In the genomic region with DNA sequence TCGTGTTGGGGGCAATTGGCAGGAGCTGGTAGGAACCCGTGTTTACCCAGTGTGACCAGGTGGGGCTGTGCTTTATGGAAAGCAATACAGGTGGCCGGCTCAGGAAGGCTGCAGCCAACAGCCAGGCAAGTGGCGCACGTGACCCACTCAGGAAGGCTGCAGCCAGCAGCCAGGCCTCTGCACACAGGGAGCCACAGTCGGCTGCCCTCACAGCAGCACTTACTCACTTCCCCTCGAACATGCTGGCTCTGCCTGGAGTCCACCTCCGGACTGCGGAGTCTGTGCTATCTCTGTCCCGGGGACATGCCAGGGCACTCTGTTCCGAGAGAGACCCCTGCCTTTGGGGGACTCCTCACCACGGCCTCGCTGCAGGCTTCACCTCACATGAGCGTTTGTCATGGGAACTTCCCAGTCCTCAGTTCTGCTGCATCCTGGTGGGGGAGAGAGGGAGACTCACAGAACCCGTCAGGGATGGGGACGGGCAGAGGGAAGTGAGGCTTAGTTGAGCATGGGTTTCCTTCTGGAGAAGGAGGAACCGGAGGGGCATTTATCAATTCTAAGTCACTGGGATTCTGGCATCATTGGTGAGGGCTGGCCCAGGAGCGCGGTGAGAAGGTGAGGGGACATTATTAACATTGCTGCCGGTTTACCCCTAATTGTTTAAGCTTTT, we compare ENCODE assay signal across 1 cellular context.
TF ChIP-seq lines count a peak whose summit lies in the region.

No MANE protein-coding gene starts in this region.

TF ChIP-seq in HepG2, 621 proteins besides CTCF, POLR2A, EP300 and RAD21 (continued from another document):
- TF ChIP-seq HNRNPK (IDR thresholded peaks at IDR 0.05; ENCODE audit: low read depth, low read length, poor library complexity, severe bottlenecking) (no peak), BHLHE40 (IDR thresholded peaks at IDR 0.05; ENCODE audit: low read length) (peak; percentile 94), ZNF326 (CRISPR knock-in tag; IDR thresholded peaks at IDR 0.05; ENCODE audit: borderline replicate concordance) (no peak), PREB (CRISPR knock-in tag; IDR thresholded peaks at IDR 0.05) (no peak), MLX (CRISPR knock-in tag; IDR thresholded peaks at IDR 0.05) (no peak), MTF2 (CRISPR knock-in tag; IDR thresholded peaks at IDR 0.05; ENCODE audit: borderline replicate concordance) (0 out of 2 replicates have a peak, but pooled peaks have one; percentile 78), FOXP1 (IDR thresholded peaks at IDR 0.05) (no peak), FOXP1 (CRISPR knock-in tag; IDR thresholded peaks at IDR 0.05) (no peak), POLR2G (IDR thresholded peaks at IDR 0.05; ENCODE audit: low read depth, low read length) (no peak), ZNF678 (CRISPR knock-in tag; IDR thresholded peaks at IDR 0.05) (peak; percentile 49; the same call in 1 of the 2 replicates), TRIM24 (CRISPR knock-in tag; IDR thresholded peaks at IDR 0.05) (no peak), NFE2L2 (IDR thresholded peaks at IDR 0.05; ENCODE audit: low read length) (no peak), IRF1 (CRISPR knock-in tag; IDR thresholded peaks at IDR 0.05; ENCODE audit: low read depth) (no peak), PHF8 (CRISPR knock-in tag; IDR thresholded peaks at IDR 0.05) (no peak), ZFAT (CRISPR knock-in tag; conservative IDR thresholded peaks at IDR 0.05) (no peak), ZNF773 (CRISPR knock-in tag; IDR thresholded peaks at IDR 0.05; ENCODE audit: borderline replicate concordance) (no peak), MYC (CRISPR knock-in tag; IDR thresholded peaks at IDR 0.05; ENCODE audit: borderline replicate concordance) (peak; percentile 35; the same call in 1 of the 2 replicates), NFKB2 (CRISPR knock-in tag; IDR thresholded peaks at IDR 0.05; ENCODE audit: borderline replicate concordance) (peak; percentile 26; the same call in 1 of the 2 replicates), ZNF10 (CRISPR knock-in tag; IDR thresholded peaks at IDR 0.05; ENCODE audit: borderline replicate concordance, low read depth) (no peak), ZNF333 (CRISPR knock-in tag; IDR thresholded peaks at IDR 0.05; ENCODE audit: borderline replicate concordance) (no peak)
- TF ChIP-seq, protein P1, sequence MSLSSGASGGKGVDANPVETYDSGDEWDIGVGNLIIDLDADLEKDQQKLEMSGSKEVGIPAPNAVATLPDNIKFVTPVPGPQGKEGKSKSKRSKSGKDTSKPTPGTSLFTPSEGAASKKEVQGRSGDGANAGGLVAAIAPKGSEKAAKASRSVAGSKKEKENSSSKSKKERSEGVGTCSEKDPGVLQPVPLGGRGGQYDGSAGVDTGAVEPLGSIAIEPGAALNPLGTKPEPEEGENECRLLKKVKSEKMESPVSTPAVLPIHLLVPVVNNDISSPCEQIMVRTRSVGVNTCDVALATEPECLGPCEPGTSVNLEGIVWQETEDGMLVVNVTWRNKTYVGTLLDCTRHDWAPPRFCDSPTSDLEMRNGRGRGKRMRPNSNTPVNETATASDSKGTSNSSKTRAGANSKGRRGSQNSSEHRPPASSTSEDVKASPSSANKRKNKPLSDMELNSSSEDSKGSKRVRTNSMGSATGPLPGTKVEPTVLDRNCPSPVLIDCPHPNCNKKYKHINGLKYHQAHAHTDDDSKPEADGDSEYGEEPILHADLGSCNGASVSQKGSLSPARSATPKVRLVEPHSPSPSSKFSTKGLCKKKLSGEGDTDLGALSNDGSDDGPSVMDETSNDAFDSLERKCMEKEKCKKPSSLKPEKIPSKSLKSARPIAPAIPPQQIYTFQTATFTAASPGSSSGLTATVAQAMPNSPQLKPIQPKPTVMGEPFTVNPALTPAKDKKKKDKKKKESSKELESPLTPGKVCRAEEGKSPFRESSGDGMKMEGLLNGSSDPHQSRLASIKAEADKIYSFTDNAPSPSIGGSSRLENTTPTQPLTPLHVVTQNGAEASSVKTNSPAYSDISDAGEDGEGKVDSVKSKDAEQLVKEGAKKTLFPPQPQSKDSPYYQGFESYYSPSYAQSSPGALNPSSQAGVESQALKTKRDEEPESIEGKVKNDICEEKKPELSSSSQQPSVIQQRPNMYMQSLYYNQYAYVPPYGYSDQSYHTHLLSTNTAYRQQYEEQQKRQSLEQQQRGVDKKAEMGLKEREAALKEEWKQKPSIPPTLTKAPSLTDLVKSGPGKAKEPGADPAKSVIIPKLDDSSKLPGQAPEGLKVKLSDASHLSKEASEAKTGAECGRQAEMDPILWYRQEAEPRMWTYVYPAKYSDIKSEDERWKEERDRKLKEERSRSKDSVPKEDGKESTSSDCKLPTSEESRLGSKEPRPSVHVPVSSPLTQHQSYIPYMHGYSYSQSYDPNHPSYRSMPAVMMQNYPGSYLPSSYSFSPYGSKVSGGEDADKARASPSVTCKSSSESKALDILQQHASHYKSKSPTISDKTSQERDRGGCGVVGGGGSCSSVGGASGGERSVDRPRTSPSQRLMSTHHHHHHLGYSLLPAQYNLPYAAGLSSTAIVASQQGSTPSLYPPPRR (CRISPR knock-in tag; IDR thresholded peaks at IDR 0.05; ENCODE audit: borderline replicate concordance): peak; percentile 52; the same call in 1 of the 2 replicates
TF ChIP-seq in HepG2: peak in this region for 43.
